In the genomic region with DNA sequence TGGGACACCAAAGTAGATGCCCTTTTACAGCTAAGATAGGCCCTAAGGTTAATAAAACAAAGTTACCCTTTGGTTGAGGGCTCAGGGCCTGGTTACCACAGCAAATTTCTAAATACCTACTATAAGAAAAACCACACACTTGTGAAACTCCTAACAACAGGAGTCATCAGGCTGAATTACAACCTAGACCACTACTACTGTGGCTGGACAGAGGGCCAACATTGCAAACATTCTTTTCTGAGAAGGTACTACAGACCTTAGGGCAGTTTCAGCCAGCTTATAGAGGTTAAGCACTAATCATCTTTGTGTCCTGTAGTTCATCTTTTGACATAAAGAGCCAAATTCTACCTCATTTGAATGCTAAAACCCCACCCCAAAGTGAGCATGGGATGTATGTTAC, we compare ENCODE assay signal across 19 cellular contexts.
A peak's percentile ranks its signal among the peaks of the same experiment; 100 is the strongest.
DNase-seq lines count a peak whose midpoint lies in the region; ATAC-seq lines count a peak whose summit lies in the region.
"Had no signal": no experiment of that assay in that cellular context is flagged by ENCODE, and none has a peak within 500 bp of the region (broad histone marks: within the 10 kb centered on the region; RNA-seq: fewer than 3 reads in every experiment).

No MANE protein-coding gene starts in this region.

- H3K4me3 ChIP-seq in neuronal stem cell (ENCODE audit: low read length in 2 of 2) = no peak overlapping the region

- peaks cover 3 to 4% of the 10 kb centered on the region in 2 donors for H3K4me1 ChIP-seq in neuronal stem cell (ENCODE audit: control insufficient read depth in 2 of 2, insufficient read depth in 1 of 2, low read depth in 1 of 2, low read length in 2 of 2)

- H2BK5ac ChIP-seq in neuronal stem cell (ENCODE audit: low read length) = no peak overlapping the region

- H3K27ac ChIP-seq in neuronal stem cell (replicated peaks; ENCODE audit: low read length) = peak overlapping the region; percentile 70
- H3K27ac ChIP-seq: HL-60 had no signal

- peak overlapping the region; percentile 82 for H2BK12ac ChIP-seq in neuronal stem cell (ENCODE audit: low read length)

- H3K9me3 ChIP-seq in neuronal stem cell (replicated peaks in 1 of 2; ENCODE audit: control insufficient read depth in 2 of 2, insufficient read depth in 1 of 2, low read depth in 1 of 2, low read length in 2 of 2) = peaks cover 4 to 8% of the 10 kb centered on the region in 2 donors

- no peaks in the 10 kb centered on the region for H3K27me3 ChIP-seq in neuronal stem cell (ENCODE audit: control insufficient read depth in 3 of 3, insufficient read depth in 3 of 3, low read depth in 1 of 3, low read length in 3 of 3)

- no peaks in the 10 kb centered on the region for H3K36me3 ChIP-seq in neuronal stem cell (replicated peaks in 1 of 2; ENCODE audit: control insufficient read depth in 2 of 2, insufficient read depth in 2 of 2, low read length in 2 of 2)

- H3K23ac ChIP-seq in neuronal stem cell (ENCODE audit: low read depth, low read length, poor library complexity) = no peak overlapping the region

- no peaks in the 10 kb centered on the region for H3K79me1 ChIP-seq in neuronal stem cell (ENCODE audit: low read depth, low read length)

- H3K9ac ChIP-seq in neuronal stem cell (ENCODE audit: low read depth, low read length, poor library complexity) = no peak overlapping the region

- peak; percentile 79 for DNase-seq in H4 (ENCODE audit: low spot score)
- peak; percentile 30 for DNase-seq in LoVo (ENCODE audit: low spot score)
- peak; percentile 79 for DNase-seq in astrocyte of the hippocampus (ENCODE audit: low read depth, low spot score)
- no peak for DNase-seq in neuronal stem cell (ENCODE audit: low spot score)
- DNase-seq in mesenteric fat pad (ENCODE audit: low spot score) = no peak
- no peak for DNase-seq in stimulated activated CD4-positive, alpha-beta T cell treated with anti-CD3 and anti-CD28 coated beads, Interleukin-2, amount 100 ng/mL, for 48 hours
- DNase-seq in RKO (ENCODE audit: low spot score) = no peak
- DNase-seq: ACHN; Calu3; CD4-positive, CD25-positive, alpha-beta regulatory T cell; DMS79 treated with DMSO at 0.1 percent for 48 hours; GF-D8; GOT3; MV-4-11; NCI-H1436 treated with DMSO at 0.1 percent for 48 hours; NCI-H2227 treated with DMSO at 0.1 percent for 48 hours; NCI-H526 had no signal

- no peak overlapping the region for H3K14ac ChIP-seq in neuronal stem cell (ENCODE audit: low read length)

- no peak for ATAC-seq in GM21786 (IDR thresholded peaks at IDR 0.05; ENCODE audit: unreplicated experiment)

- H4K91ac ChIP-seq in neuronal stem cell (ENCODE audit: low read depth, low read length, poor library complexity) = no peak overlapping the region

- no peak overlapping the region for H2BK15ac ChIP-seq in neuronal stem cell (ENCODE audit: low read length)

- no peak overlapping the region for H3K4me2 ChIP-seq in neuronal stem cell (ENCODE audit: insufficient read depth, low read length, poor library complexity, severe bottlenecking)

- H3K4ac ChIP-seq in neuronal stem cell (ENCODE audit: low read length) = no peak overlapping the region

- H3K18ac ChIP-seq in neuronal stem cell (ENCODE audit: low read length) = no peak overlapping the region

- H2AK5ac ChIP-seq in neuronal stem cell (ENCODE audit: low read depth, low read length) = no peak overlapping the region

- no peak overlapping the region for H2AFZ ChIP-seq in neuronal stem cell (ENCODE audit: low read length)

- H2BK120ac ChIP-seq in neuronal stem cell (ENCODE audit: low read depth, low read length) = peak overlapping the region; percentile 63

- H4K8ac ChIP-seq in neuronal stem cell (ENCODE audit: low read depth, low read length) = no peak overlapping the region

Comparison
In these comparisons a context has a peak if more than half of its experiments do, and no peak if none do; other contexts are left out.
1. DNase-seq: peak in H4 (single experiment), LoVo (single experiment) and astrocyte of the hippocampus (single experiment); none in neuronal stem cell (single experiment), mesenteric fat pad (single experiment), stimulated activated CD4-positive, alpha-beta T cell treated with anti-CD3 and anti-CD28 coated beads, Interleukin-2, amount 100 ng/mL, for 48 hours (0 of 2) and RKO (single experiment).